9 cellular contexts compared by ENCODE assay signal in genomic region chr6:5850848-5851255, GRCh38.
DNase-seq lines count a peak whose midpoint lies in the region; ATAC-seq, FAIRE-seq and TF ChIP-seq lines count a peak whose summit lies in the region.
"Had no signal": no experiment of that assay in that cellular context is flagged by ENCODE, and none has a peak within 500 bp of the region (broad histone marks: within the 10 kb centered on the region; RNA-seq: fewer than 3 reads in every experiment).

No MANE protein-coding gene starts in this region.

- H3K27ac Mint-ChIP-seq in endothelial cell (ENCODE audit: unreplicated experiment) = no peak overlapping the region

- H3K36me3 Mint-ChIP-seq in endothelial cell (ENCODE audit: low read depth, unreplicated experiment) = no peaks in the 10 kb centered on the region

- ATAC-seq in GM19372 (IDR thresholded peaks at IDR 0.05; ENCODE audit: low read depth, unreplicated experiment) = peak; percentile 24
- peak; percentile 11 for ATAC-seq in HG03460 (IDR thresholded peaks at IDR 0.05; ENCODE audit: unreplicated experiment)
- peak; percentile 39 to 63 (median 44) for ATAC-seq in pancreas

- TF ChIP-seq CTCF in endothelial cell (IDR thresholded peaks at IDR 0.05; ENCODE audit: unreplicated experiment) (no peak), pancreas (IDR thresholded peaks at IDR 0.05) (no peak)

- peak overlapping the region; percentile 90 for H3K4me3 Mint-ChIP-seq in endothelial cell (ENCODE audit: unreplicated experiment)

- H3K4me1 Mint-ChIP-seq in endothelial cell (ENCODE audit: unreplicated experiment) = peaks cover 6% of the 10 kb centered on the region

- H3K9me3 Mint-ChIP-seq in endothelial cell (ENCODE audit: unreplicated experiment) = no peaks in the 10 kb centered on the region

- H3K9me3 ChIP-seq in pancreas = no peaks in the 10 kb centered on the region

- no peaks in the 10 kb centered on the region for H3K4me1 ChIP-seq in pancreas

- FAIRE-seq in pancreas (lab: Jason Lieb, UNC) = no peak
- FAIRE-seq: TTC549 had no signal

- peak overlapping the region in 3 of 4 donors; percentile 10 to 46 (median 25) for H3K4me3 ChIP-seq in pancreas

- intact Hi-C loops in pancreas (cut with DNase I) = no loop called here

- 7 to 8% methylated on average over 16 of the region's 16 CpGs for WGBS in pancreas, 2 donors

- H3K27me3 Mint-ChIP-seq in endothelial cell (ENCODE audit: unreplicated experiment) = peaks cover 1% of the 10 kb centered on the region

- no peaks in the 10 kb centered on the region for H3K36me3 ChIP-seq in pancreas

- no peak overlapping the region for H3K27ac ChIP-seq in pancreas

- H3K27me3 ChIP-seq in pancreas = peaks cover 0 to 6% (median 0%) of the 10 kb centered on the region in 4 donors

- DNase-seq in endothelial cell (ENCODE audit: low spot score) (no peak), pancreas (no peak), superior temporal gyrus (ENCODE audit: extremely low spot score) (no peak), NCI-H82 (lab: John Stamatoyannopoulos, UW) (no peak), DMS 273 treated with DMSO at 0.1 percent for 48 hours (lab: John Stamatoyannopoulos, UW) (no peak), mesenteric fat pad (ENCODE audit: low spot score) (no peak)
